24 cellular contexts compared by ENCODE assay signal in genomic region chr2:18050001-18050400, GRCh38.
"Had no signal": no experiment of that assay in that cellular context is flagged by ENCODE, and none has a peak within 500 bp of the region (broad histone marks: within the 10 kb centered on the region; RNA-seq: fewer than 3 reads in every experiment).

No MANE protein-coding gene starts in this region.

- H3K27me3 ChIP-seq: dorsolateral prefrontal cortex, gastrocnemius medialis, heart left ventricle, left lung had no signal

- H3K79me2 ChIP-seq: hepatocyte had no signal

- ATAC-seq: gastrocnemius medialis; heart left ventricle; left cardiac atrium; left lung; left ventricle myocardium superior; lower lobe of right lung; naive thymus-derived CD4-positive, alpha-beta T cell had no signal

- H2AFZ ChIP-seq: hepatocyte had no signal

- DNase-seq: dermis blood vessel endothelial cell; dorsolateral prefrontal cortex; effector CD4-positive, alpha-beta T cell; effector memory CD4-positive, alpha-beta T cell; erythroblast; esophagus squamous epithelium; foreskin fibroblast; foreskin melanocyte; gastrocnemius medialis; heart left ventricle; hypothalamus; left cardiac atrium; left lung; left ventricle myocardium superior; lower lobe of right lung; midbrain; naive thymus-derived CD4-positive, alpha-beta T cell had no signal

- H3K9me3 ChIP-seq: esophagus squamous epithelium, gastrocnemius medialis, heart left ventricle, left lung, lower lobe of right lung had no signal

- H3K4me2 ChIP-seq: hepatocyte had no signal

- FAIRE-seq: colon, endothelial cell of umbilical vein, islet of Langerhans, keratinocyte had no signal

- H3K27ac ChIP-seq: coronary artery, dorsolateral prefrontal cortex, epithelial cell of prostate, esophagus squamous epithelium, gastrocnemius medialis, heart left ventricle, hepatocyte, left lung, lower lobe of right lung had no signal

- H3K4me3 ChIP-seq: coronary artery, dorsolateral prefrontal cortex, esophagus squamous epithelium, gastrocnemius medialis, heart left ventricle, hepatocyte, left lung, lower lobe of right lung had no signal

- H3K36me3 ChIP-seq: esophagus squamous epithelium, gastrocnemius medialis, heart left ventricle, left lung, lower lobe of right lung had no signal

- H3K4me1 ChIP-seq: left lung, lower lobe of right lung had no signal
